27 cellular contexts compared by ENCODE assay signal in the genomic region with DNA sequence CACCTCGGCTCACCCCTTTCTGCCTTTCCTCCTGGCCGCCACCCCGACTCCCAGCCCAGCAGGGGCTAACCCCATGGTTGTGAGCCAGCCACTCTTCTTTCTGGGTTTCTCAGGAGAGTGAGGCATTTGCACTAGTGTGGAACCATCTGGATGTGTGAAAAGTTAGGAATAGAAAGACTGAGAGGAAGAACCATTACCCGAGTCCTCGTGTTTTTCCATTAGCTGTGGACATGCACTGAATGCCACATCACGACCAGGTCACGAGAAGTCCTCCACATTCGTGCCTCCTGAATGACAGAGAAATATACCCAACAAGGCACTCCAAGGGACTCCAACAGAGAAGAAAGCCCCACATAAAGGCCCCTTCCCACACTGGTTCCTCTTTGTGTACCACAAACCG.
"Had no signal": no experiment of that assay in that cellular context is flagged by ENCODE, and none has a peak within 500 bp of the region (broad histone marks: within the 10 kb centered on the region; RNA-seq: fewer than 3 reads in every experiment).

No MANE protein-coding gene starts in this region.

- H3K36me3 Mint-ChIP-seq: activated naive CD8-positive, alpha-beta T cell had no signal

- H3K4me3 Mint-ChIP-seq: activated naive CD8-positive, alpha-beta T cell; activated T-cell treated with anti-CD3 and anti-CD28 coated beads, Interleukin-2, amount 50 U/mL, for 72 hours; effector memory CD8-positive, alpha-beta T cell; naive B cell; T-helper 2 cell treated with Interferon-gamma antibody and Interleukin-4, amounts not matched to agents 5 μg/mL and 100 μg/mL, for 36 hours had no signal

- DNase-seq: activated CD4-positive, alpha-beta T cell treated with anti-CD3 and anti-CD28 coated beads for 4 hours; activated CD4-positive, alpha-beta T cell treated with anti-CD3 and anti-CD28 coated beads, Interleukin-2, amount 50 U/mL, for 4 hours; activated CD4-positive, CD25-positive, alpha-beta regulatory T cell; activated effector memory CD4-positive, alpha-beta T cell treated with Interleukin-2 at 50 U/mL for 16 hours; activated naive CD4-positive, alpha-beta T cell treated with Interleukin-2 at 50 U/mL for 16 hours; activated T-cell treated with anti-CD3 and anti-CD28 coated beads for 4 hours; activated T-cell treated with anti-CD3 and anti-CD28 coated beads, Interleukin-2, amount 50 U/mL, for 72 hours; adrenal gland; aorta; body of pancreas; effector memory CD8-positive, alpha-beta T cell; erythroblast; mammary epithelial cell; naive B cell; occipital lobe; right cardiac atrium; spleen; stimulated activated CD4-positive, alpha-beta T cell treated with anti-CD3 and anti-CD28 coated beads, Interleukin-2, amount 100 ng/mL, for 48 hours; stimulated activated naive CD8-positive, alpha-beta T cell treated with anti-CD3 and anti-CD28 coated beads, Interleukin-15, Interleukin-2, amounts not matched to agents 100 U/mL and 50 U/mL, for 24 hours; T-helper 1 cell had no signal

- H3K4me3 ChIP-seq: adrenal gland, body of pancreas, cardiac muscle cell, coronary artery, gastroesophageal sphincter, hepatocyte, spleen, upper lobe of left lung had no signal

- H3K4me2 ChIP-seq: hepatocyte had no signal

- H3K4me1 ChIP-seq: adrenal gland, body of pancreas, gastroesophageal sphincter had no signal

- H3K27ac Mint-ChIP-seq: activated naive CD8-positive, alpha-beta T cell; activated T-cell treated with anti-CD3 and anti-CD28 coated beads, Interleukin-2, amount 50 U/mL, for 72 hours; effector memory CD8-positive, alpha-beta T cell; naive B cell; T-helper 2 cell treated with Interferon-gamma antibody and Interleukin-4, amounts not matched to agents 5 μg/mL and 100 μg/mL, for 36 hours had no signal

- H2AFZ ChIP-seq: hepatocyte had no signal

- H3K9me3 ChIP-seq: adrenal gland had no signal

- ATAC-seq: activated T-cell treated with anti-CD3 and anti-CD28 coated beads, Interleukin-2, amount 50 U/mL, for 72 hours; body of pancreas; effector memory CD8-positive, alpha-beta T cell; gastroesophageal sphincter; stimulated activated naive CD8-positive, alpha-beta T cell treated with anti-CD3 and anti-CD28 coated beads, Interleukin-15, Interleukin-2, amounts not matched to agents 100 U/mL and 50 U/mL, for 24 hours had no signal

- H3K9me3 Mint-ChIP-seq: effector memory CD8-positive, alpha-beta T cell; T-helper 2 cell treated with Interferon-gamma antibody and Interleukin-4, amounts not matched to agents 5 μg/mL and 100 μg/mL, for 36 hours had no signal

- H3K27me3 ChIP-seq: adrenal gland, body of pancreas, cardiac muscle cell, hepatocyte, upper lobe of left lung had no signal

- H3K36me3 ChIP-seq: adrenal gland, cardiac muscle cell, gastroesophageal sphincter, spleen, upper lobe of left lung had no signal

- H3K79me2 ChIP-seq: hepatocyte had no signal

- H3K27ac ChIP-seq: adrenal gland, body of pancreas, cardiac muscle cell, coronary artery, gastroesophageal sphincter, hepatocyte, spleen, upper lobe of left lung had no signal
